Comparison of ENCODE assay signal across 1 cellular context in the genomic region with DNA sequence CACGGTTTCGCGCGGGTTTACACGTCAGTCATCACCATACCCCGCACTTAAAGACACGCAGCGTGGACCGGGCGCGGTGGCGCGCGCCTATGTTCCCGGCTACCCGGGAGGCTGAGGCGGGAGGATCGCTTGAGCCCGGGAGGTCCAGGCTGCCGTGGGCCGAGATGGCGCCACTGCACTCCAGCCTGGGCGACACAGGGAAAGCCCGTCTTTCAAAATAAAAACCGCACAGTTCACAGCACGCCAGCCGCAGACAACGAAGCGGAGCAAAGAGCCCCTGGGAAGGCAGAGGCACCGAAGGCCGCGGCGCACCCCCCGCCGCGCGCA.
TF ChIP-seq lines count a peak whose summit lies in the region.

No MANE protein-coding gene starts in this region.

TF ChIP-seq in GM23338, 12 proteins besides CTCF, POLR2A, EP300 and RAD21 (continued from another document):
- TF ChIP-seq ZNF462 (CRISPR knock-in tag; IDR thresholded peaks at IDR 0.05) (no peak), JUNB (IDR thresholded peaks at IDR 0.05; ENCODE audit: unreplicated experiment) (no peak), POLR2AphosphoS5 (IDR thresholded peaks at IDR 0.05; ENCODE audit: low read depth) (no peak), NANOG (IDR thresholded peaks at IDR 0.05; ENCODE audit: borderline replicate concordance) (no peak), ZNF331 (CRISPR knock-in tag; IDR thresholded peaks at IDR 0.05; ENCODE audit: low read depth) (no peak), EZH2 (IDR thresholded peaks at IDR 0.05; ENCODE audit: low read depth, unreplicated experiment) (no peak), EZH2phosphoT487 (IDR thresholded peaks at IDR 0.05; ENCODE audit: unreplicated experiment) (no peak), CREB1 (CRISPR knock-in tag; IDR thresholded peaks at IDR 0.05; ENCODE audit: low read depth) (no peak)
